ENCODE assay signal across 7 cellular contexts in the genomic region with DNA sequence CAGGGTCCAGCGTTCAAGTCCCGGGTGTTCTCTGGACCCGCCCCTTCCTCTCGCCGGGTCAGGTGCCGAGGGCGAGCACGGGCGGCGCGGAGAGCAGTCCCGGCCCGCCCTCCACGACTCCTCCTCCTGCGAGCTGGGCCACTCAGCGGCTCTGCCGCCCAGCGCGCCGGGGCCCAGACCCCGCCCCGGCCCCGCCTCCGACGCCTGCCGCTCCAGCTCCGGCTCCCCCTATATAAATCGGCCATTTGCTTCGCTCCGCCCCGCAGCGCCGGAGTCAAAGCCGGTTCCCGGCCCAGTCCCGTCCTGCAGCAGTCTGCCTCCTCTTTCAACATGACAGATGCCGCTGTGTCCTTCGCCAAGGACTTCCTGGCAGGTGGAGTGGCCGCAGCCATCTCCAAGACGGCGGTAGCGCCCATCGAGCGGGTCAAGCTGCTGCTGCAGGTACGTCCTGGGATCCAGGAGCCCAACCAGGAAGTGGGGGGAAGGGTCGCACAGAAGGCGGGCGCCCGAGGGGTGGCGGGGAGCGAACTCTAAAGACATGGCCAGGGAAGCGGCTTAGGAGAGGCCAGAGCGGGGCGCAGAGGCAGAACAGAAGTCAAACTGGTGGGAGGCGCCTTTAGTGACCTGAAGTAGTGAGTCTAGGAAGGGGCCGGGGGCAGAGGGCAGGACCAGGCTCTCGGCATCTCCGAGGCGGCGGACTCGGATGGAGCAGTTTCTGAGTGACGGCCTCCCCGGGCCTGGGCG. TPM values are rescaled to one million over a fixed set of nuclear protein-coding genes. Genes with fewer than 3 reads are reported as not detected.
DNase-seq lines count a peak whose midpoint lies in the region; ATAC-seq and TF ChIP-seq lines count a peak whose summit lies in the region.

Gene SLC25A5 (plus strand): TSS at position 259 of the 744 bp plus-strand sequence. CDS start 72 bp downstream, at position 331.

- intact Hi-C loops in sciatic nerve (cut with DNase I) = no loop called here

- DNase-seq in NCI-H187 treated with DMSO at 0.1 percent for 48 hours (lab: John Stamatoyannopoulos, UW) = peak; percentile 73
- DNase-seq in T1000 (lab: John Stamatoyannopoulos, UW) = peak; percentile 51
- peak; percentile 93 for DNase-seq in astrocyte of the hippocampus (ENCODE audit: low read depth, low spot score)
- peak; percentile 83 to 84 for DNase-seq in hippocampal formation (lab: John Stamatoyannopoulos, UW)
- DNase-seq in sciatic nerve (ENCODE audit: low spot score) = peak; percentile 85

- peak; percentile 92 for TF ChIP-seq POLR2A in GM18505 (IDR thresholded peaks at IDR 0.05; ENCODE audit: borderline replicate concordance, extremely low read depth, insufficient read depth, insufficient read length)

- peak; percentile 90 for ATAC-seq in GM18505 (IDR thresholded peaks at IDR 0.05; ENCODE audit: unreplicated experiment)
- ATAC-seq in HG02885 (IDR thresholded peaks at IDR 0.05; ENCODE audit: poor library complexity, unreplicated experiment) = peak; percentile 88
- peak; percentile 97 for ATAC-seq in sciatic nerve

RNA-seq across cellular contexts. Expression of gene SLC25A5, which starts in this region (rescaled TPM):
- 73.2 TPM for total RNA-seq in sciatic nerve

Comparison
In these comparisons a context has a peak if more than half of its experiments do, and no peak if none do; other contexts are left out.
1. Peak in every context shown above with its lines: DNase-seq and ATAC-seq.